23 cellular contexts compared by ENCODE assay signal in the genomic region with DNA sequence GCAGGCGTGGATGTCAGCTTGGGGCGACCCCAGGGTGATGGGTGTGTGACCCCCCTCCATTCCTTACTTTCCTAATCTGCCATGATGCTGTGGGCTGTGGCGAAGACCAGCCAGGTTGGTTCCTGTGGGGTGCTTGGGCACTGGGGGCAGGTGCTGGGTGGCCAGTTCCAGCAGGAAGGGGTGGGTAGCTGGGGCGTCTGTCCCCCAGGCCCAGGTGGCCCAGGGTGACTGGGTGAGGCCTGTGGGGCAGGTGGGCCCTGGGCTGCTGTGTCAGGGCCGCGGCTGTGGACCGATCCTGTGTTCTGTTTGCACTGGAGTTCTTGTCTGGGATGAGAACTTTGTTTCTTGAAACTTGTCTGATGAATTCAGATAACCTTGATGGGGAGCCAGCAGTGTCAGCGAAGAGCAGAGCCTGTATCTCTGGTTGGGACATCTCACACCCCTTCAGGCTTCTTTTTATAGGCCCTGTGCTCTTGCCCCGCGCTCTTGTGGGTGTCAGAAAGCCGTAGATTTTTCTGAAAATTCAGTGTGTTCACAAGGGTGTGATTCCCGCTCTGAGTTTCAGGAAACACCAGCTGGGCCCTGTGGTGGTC. TPM values are rescaled to one million over a fixed set of nuclear protein-coding genes. Genes with fewer than 3 reads are reported as not detected.
"Had no signal": no experiment of that assay in that cellular context is flagged by ENCODE, and none has a peak within 500 bp of the region (broad histone marks: within the 10 kb centered on the region; RNA-seq: fewer than 3 reads in every experiment).

No MANE protein-coding gene starts in this region.

- H3K4me3 ChIP-seq: esophagus muscularis mucosa, gastroesophageal sphincter, heart right ventricle, ovary, sigmoid colon, thoracic aorta had no signal

- H3K27me3 ChIP-seq: ovary had no signal

- H3K27ac ChIP-seq: esophagus muscularis mucosa, gastroesophageal sphincter, heart right ventricle, ovary, sigmoid colon, thoracic aorta, WERI-Rb-1 had no signal

- H3K9me3 ChIP-seq: esophagus muscularis mucosa, gastroesophageal sphincter, heart right ventricle, ovary, sigmoid colon, thoracic aorta had no signal

- H3K36me3 ChIP-seq: esophagus muscularis mucosa, gastroesophageal sphincter, ovary, sigmoid colon, thoracic aorta had no signal

- DNase-seq: activated CD4-positive, alpha-beta T cell treated with anti-CD3 and anti-CD28 coated beads for 1 hour; activated CD8-positive, alpha-beta memory T cell treated with anti-CD3 and anti-CD28 coated beads for 24 hours; activated CD8-positive, alpha-beta memory T cell treated with anti-CD3 and anti-CD28 coated beads, Interleukin-2, amount 50 U/mL, for 48 hours; activated gamma-delta T cell; amniotic stem cell; dermis blood vessel endothelial cell; effector memory CD4-positive, alpha-beta T cell; kidney glomerular epithelial cell; mesendoderm; naive thymus-derived CD4-positive, alpha-beta T cell; ovary; sigmoid colon; stimulated activated CD4-positive, alpha-beta T cell treated with anti-CD3 and anti-CD28 coated beads, Interleukin-4, amount 100 ng/mL, for 24 hours; WERI-Rb-1 had no signal

- ATAC-seq: gastroesophageal sphincter; heart right ventricle; naive thymus-derived CD4-positive, alpha-beta T cell; stimulated activated effector memory CD8-positive, alpha-beta T cell treated with anti-CD3 and anti-CD28 coated beads, Interleukin-12 subunit alpha, Interleukin-12 subunit beta, amount 100 ng/mL, for 72 hours had no signal

RNA-seq across cellular contexts. Expression of a gene that starts 34.7 kb away (rescaled TPM):
- total RNA-seq: endothelial cell of umbilical vein; esophagus muscularis mucosa; pulmonary artery endothelial cell; sigmoid colon; T-helper 2 cell treated with Interferon-gamma antibody and Interleukin-4, amounts not matched to agents 100 ng/mL and 5 ng/mL, for 36 hours; thoracic aorta had no signal
- polyA plus RNA-seq: endothelial cell of umbilical vein had no signal

RNA-seq across cellular contexts. Expression of a gene that starts 50.3 kb away (rescaled TPM):
- total RNA-seq: dermis blood vessel endothelial cell; endothelial cell of umbilical vein; esophagus muscularis mucosa; heart right ventricle; mucosa of gallbladder; naive thymus-derived CD4-positive, alpha-beta T cell; pulmonary artery endothelial cell; T-helper 2 cell treated with Interferon-gamma antibody and Interleukin-4, amounts not matched to agents 100 ng/mL and 5 ng/mL, for 36 hours; thoracic aorta had no signal
- polyA plus RNA-seq: endothelial cell of umbilical vein; naive thymus-derived CD4-positive, alpha-beta T cell had no signal
